ENCODE assay signal across 10 cellular contexts in the genomic region with DNA sequence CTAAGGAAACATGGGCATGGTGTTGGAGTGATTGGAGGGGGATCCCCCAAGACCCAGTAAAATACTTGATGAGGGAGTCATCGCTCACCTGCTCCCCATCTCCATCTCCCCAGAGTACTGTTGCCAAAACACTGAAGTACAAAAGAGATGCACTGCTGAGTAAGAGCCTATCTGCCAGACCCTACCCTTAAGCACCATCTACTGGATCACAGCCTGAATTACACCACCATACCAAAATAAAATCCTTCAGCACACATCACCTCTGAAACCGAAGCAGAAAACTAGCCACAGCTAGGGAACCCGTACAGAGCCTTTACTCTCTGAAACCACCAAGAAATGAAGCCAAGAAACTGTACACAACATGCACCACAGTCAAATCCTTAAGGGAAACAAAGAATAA.
DNase-seq lines count a peak whose midpoint lies in the region; ATAC-seq and TF ChIP-seq lines count a peak whose summit lies in the region.
"Had no signal": no experiment of that assay in that cellular context is flagged by ENCODE, and none has a peak within 500 bp of the region (broad histone marks: within the 10 kb centered on the region; RNA-seq: fewer than 3 reads in every experiment).

No MANE protein-coding gene starts in this region.

- in situ Hi-C loops in ACHN (cut with HindIII; ENCODE audit: low pct_ligation_motif_present, low pct_unique_long_range_greater_than_20kb, low sequenced_read_pairs) = no loop called here
- in situ Hi-C loops in brain microvascular endothelial cell (cut with HindIII; ENCODE audit: low pct_ligation_motif_present, low sequenced_read_pairs) = no loop called here

- intact Hi-C loops in Calu3 (cut with micrococcal nuclease; ENCODE audit: unreplicated experiment) = no loop called here

- H3K27ac Mint-ChIP-seq in activated T-helper 17 cell treated with anti-CD3 and anti-CD28 coated beads, Interleukin-2, amount 50 U/mL, for 72 hours = no peak overlapping the region
- no peak overlapping the region for H3K27ac Mint-ChIP-seq in Calu3 (ENCODE audit: unreplicated experiment)

- no peaks in the 10 kb centered on the region for H3K4me1 Mint-ChIP-seq in activated T-helper 17 cell treated with anti-CD3 and anti-CD28 coated beads, Interleukin-2, amount 50 U/mL, for 72 hours
- H3K4me1 Mint-ChIP-seq in Calu3 (ENCODE audit: low read depth, unreplicated experiment) = no peaks in the 10 kb centered on the region

- no peaks in the 10 kb centered on the region for H3K27me3 ChIP-seq in brain microvascular endothelial cell (replicated peaks)

- peaks cover 3% of the 10 kb centered on the region for H3K9me3 Mint-ChIP-seq in activated T-helper 17 cell treated with anti-CD3 and anti-CD28 coated beads, Interleukin-2, amount 50 U/mL, for 72 hours
- H3K9me3 Mint-ChIP-seq in Calu3 (ENCODE audit: low read depth, unreplicated experiment) = peaks cover 15% of the 10 kb centered on the region

- BruUV-seq in Calu3 (replicated peaks; lab: Mats Ljungman, UMichigan) = no TSS peak

- H3K4me3 Mint-ChIP-seq in activated T-helper 17 cell treated with anti-CD3 and anti-CD28 coated beads, Interleukin-2, amount 50 U/mL, for 72 hours = no peak overlapping the region
- no peak overlapping the region for H3K4me3 Mint-ChIP-seq in Calu3 (ENCODE audit: low read depth, unreplicated experiment)

- CTCF ChIA-PET in Calu3 (lab: Charles Lee) = no interaction called here

- no peaks in the 10 kb centered on the region for H3K27me3 Mint-ChIP-seq in activated T-helper 17 cell treated with anti-CD3 and anti-CD28 coated beads, Interleukin-2, amount 50 U/mL, for 72 hours
- no peaks in the 10 kb centered on the region for H3K27me3 Mint-ChIP-seq in Calu3 (ENCODE audit: unreplicated experiment)

- no peaks in the 10 kb centered on the region for H3K36me3 Mint-ChIP-seq in activated T-helper 17 cell treated with anti-CD3 and anti-CD28 coated beads, Interleukin-2, amount 50 U/mL, for 72 hours (ENCODE audit: low read depth)
- H3K36me3 Mint-ChIP-seq in Calu3 (ENCODE audit: insufficient read depth, unreplicated experiment) = no peaks in the 10 kb centered on the region

- H3K27ac ChIP-seq in epithelial cell of prostate = no peak overlapping the region
- H3K27ac ChIP-seq in brain microvascular endothelial cell = no peak overlapping the region

- H3K36me3 ChIP-seq in brain microvascular endothelial cell (replicated peaks) = no peaks in the 10 kb centered on the region

- TF ChIP-seq CTCF in Calu3 (IDR thresholded peaks at IDR 0.05; ENCODE audit: unreplicated experiment) (no peak), brain microvascular endothelial cell (IDR thresholded peaks at IDR 0.05; ENCODE audit: low read depth, low read length, missing control alignments) (no peak)

- ATAC-seq in GM19395 (IDR thresholded peaks at IDR 0.05; ENCODE audit: unreplicated experiment) = peak; percentile 82
- no peak for ATAC-seq in activated T-helper 17 cell treated with anti-CD3 and anti-CD28 coated beads, Interleukin-2, amount 50 U/mL, for 72 hours (replicated peaks)

- DNase-seq in ACHN = peak; percentile 21
- DNase-seq in NCI-H460 (ENCODE audit: extremely low read depth, low read depth) = peak; percentile 16
- peak; percentile 5 for DNase-seq in epithelial cell of prostate (ENCODE audit: low read depth, low spot score)
- DNase-seq in stimulated activated CD8-positive, alpha-beta memory T cell treated with anti-CD3 and anti-CD28 coated beads, Interleukin-4, amount 100 ng/mL, for 48 hours = no peak
- no peak for DNase-seq in Calu3
- no peak for DNase-seq in brain microvascular endothelial cell
- DNase-seq: activated CD4-positive, CD25-positive, alpha-beta regulatory T cell; effector memory CD4-positive, alpha-beta T cell had no signal

- no peak overlapping the region for H3K4me3 ChIP-seq in brain microvascular endothelial cell (ENCODE audit: low read depth, low read length)

Comparison
In these comparisons a context has a peak if more than half of its experiments do, and no peak if none do; other contexts are left out.
1. DNase-seq: peak in ACHN (single experiment), NCI-H460 (single experiment) and epithelial cell of prostate (single experiment); none in stimulated activated CD8-positive, alpha-beta memory T cell treated with anti-CD3 and anti-CD28 coated beads, Interleukin-4, amount 100 ng/mL, for 48 hours (single experiment), Calu3 (single experiment) and brain microvascular endothelial cell (single experiment).